ENCODE assay signal across 8 cellular contexts in the genomic region with DNA sequence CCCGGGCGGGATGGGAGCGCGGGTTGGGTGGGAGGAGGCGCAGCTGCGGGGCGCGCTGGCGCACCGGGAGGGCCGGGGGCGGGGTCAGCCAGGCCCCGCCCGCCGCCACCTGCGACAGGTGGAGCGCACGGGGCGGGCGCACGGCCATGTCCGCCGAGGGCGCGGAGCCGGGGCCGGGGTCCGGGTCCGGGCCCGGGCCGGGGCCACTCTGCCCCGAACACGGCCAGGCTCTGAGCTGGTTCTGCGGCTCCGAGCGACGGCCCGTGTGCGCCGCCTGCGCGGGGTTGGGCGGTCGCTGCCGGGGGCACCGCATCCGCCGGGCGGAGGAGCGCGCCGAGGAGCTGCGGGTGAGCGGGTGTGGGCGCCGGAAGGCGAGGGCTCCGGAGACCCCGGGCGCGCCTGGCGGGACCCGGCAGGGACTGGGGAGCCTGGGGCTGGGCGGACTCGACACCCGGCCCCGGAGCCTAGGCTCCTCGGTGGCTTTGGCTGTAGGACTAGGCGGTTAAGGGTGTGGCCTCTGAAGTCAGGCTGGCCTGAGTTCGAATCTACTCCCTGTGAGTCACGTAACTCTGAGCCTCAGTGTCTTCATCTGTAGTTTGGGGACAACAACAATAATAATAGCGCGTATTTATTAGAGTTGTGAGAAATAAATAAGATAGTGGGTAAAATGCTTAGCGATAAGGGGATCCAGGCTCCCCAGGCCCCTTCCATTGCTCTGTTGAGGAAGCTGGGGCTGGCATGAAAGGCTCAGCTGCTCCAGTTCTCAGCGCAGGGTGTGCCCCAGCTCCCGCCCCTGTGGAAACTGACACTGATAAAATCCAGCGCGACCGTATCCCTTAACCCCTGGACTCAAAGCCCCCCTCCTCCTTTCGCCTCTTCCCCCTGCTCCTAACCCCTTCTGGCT. TPM values are rescaled to one million over a fixed set of nuclear protein-coding genes. Genes with fewer than 3 reads are reported as not detected.
DNase-seq lines count a peak whose midpoint lies in the region; ATAC-seq, FAIRE-seq and TF ChIP-seq lines count a peak whose summit lies in the region.

Gene BSPRY (plus strand): TSS at position 108 of the 904 bp plus-strand sequence. CDS start 39 bp downstream, at position 147.

- no peaks in the 10 kb centered on the region for H3K9me1 ChIP-seq in K562 (ENCODE audit: control insufficient read depth, insufficient read depth, low read length)

- CTCF ChIA-PET in K562 (lab: Yijun Ruan, JAX; ENCODE audit: low intra/inter-chr PET ratio) = no interaction called here

- no peaks in the 10 kb centered on the region for H4K20me1 ChIP-seq in OCI-LY3 (ENCODE audit: insufficient read depth, low read length)
- no peaks in the 10 kb centered on the region for H4K20me1 ChIP-seq in K562 (replicated peaks; ENCODE audit: control insufficient read depth, insufficient read depth, low read length)

- in situ Hi-C loops in K562 (cut with MboI) = no loop called here

- H2AFZ ChIP-seq in OCI-LY3 (ENCODE audit: low read depth, low read length) (peak within 1 kb of the TSS; percentile 70), K562 (ENCODE audit: low read depth, low read length) (peak within 1 kb of the TSS; percentile 26)

- H3K4me1 ChIP-seq in ES-I3 (ENCODE audit: insufficient read depth, low read length) (peaks cover 8% of the 10 kb centered on the region), OCI-LY3 (ENCODE audit: low read length) (peaks cover 34% of the 10 kb centered on the region), K562 (replicated peaks in 1 of 2; ENCODE audit: control insufficient read depth in 2 of 2, insufficient read depth in 2 of 2, low read length in 2 of 2) (peaks cover 3 to 10% of the 10 kb centered on the region in 2 experiments; a peak in 3 of 5 replicates)

- POLR2A ChIA-PET in K562 (lab: Yijun Ruan, JAX) = interaction anchor here (0.6 to 2.4 kb wide), 4 partner anchors 9 to 52 kb away, joined by 3 to 12 read pairs (median 4); partner anchors contain the start of genes ALAD and WDR31

- H3K27ac ChIP-seq in OCI-LY3 (ENCODE audit: low read length) = peak within 1 kb of the TSS; percentile 90
- H3K27ac ChIP-seq in K562 (ENCODE audit: extremely low read depth, low read depth, low read length) = no peak within 1 kb of the TSS

- DNase-seq in H7 (peak; percentile 95), K562 (ENCODE audit: extremely low read depth in 1 of 4, low spot score in 3 of 4) (peak in 2 of 4 experiments; percentile 54 to 55), left colon (peak in 1 of 2 donors; percentile 66), islet precursor cell (no peak), T1000 (lab: John Stamatoyannopoulos, UW) (no peak)

- no peak for FAIRE-seq in K562 (lab: Jason Lieb, UNC)

- intact Hi-C loops in K562 (cut with micrococcal nuclease) (no loop called here), left colon (cut with DNase I, micrococcal nuclease) (no loop called here)

- H3K4me1 Mint-ChIP-seq in stimulated activated naive CD8-positive, alpha-beta T cell treated with anti-CD3 and anti-CD28 coated beads, Interleukin-15, Interleukin-2, amounts not matched to agents 100 ng/mL and 50 ng/mL, for 24 hours (ENCODE audit: low read depth) = peaks cover 62% of the 10 kb centered on the region

- no TSS peak for BruUV-seq in K562 (replicated peaks; lab: Mats Ljungman, UMichigan)

- H3K27me3 ChIP-seq in H7 (ENCODE audit: control insufficient read depth, insufficient read depth, low read length) (peaks cover 36% of the 10 kb centered on the region), OCI-LY3 (ENCODE audit: low read depth, low read length) (no peaks in the 10 kb centered on the region), K562 (ENCODE audit: control insufficient read depth in 2 of 2, insufficient read depth in 2 of 2, low read length in 2 of 2) (peaks cover 2 to 4% of the 10 kb centered on the region in 2 experiments; a peak in 2 of 5 replicates)

- H3K4me3 ChIP-seq in H7 (ENCODE audit: insufficient read depth, low read depth, low read length) (peak within 1 kb of the TSS; percentile 66), OCI-LY3 (ENCODE audit: low read length) (peak within 1 kb of the TSS; percentile 90), K562 (peak within 1 kb of the TSS; percentile 29)

- H3K27me3 Mint-ChIP-seq in stimulated activated naive CD8-positive, alpha-beta T cell treated with anti-CD3 and anti-CD28 coated beads, Interleukin-15, Interleukin-2, amounts not matched to agents 100 ng/mL and 50 ng/mL, for 24 hours = peaks cover 16% of the 10 kb centered on the region

- no peak for TF ChIP-seq EP300 in K562 (IDR thresholded peaks at IDR 0.05; ENCODE audit: low read length)

- H3K9me3 Mint-ChIP-seq in stimulated activated naive CD8-positive, alpha-beta T cell treated with anti-CD3 and anti-CD28 coated beads, Interleukin-15, Interleukin-2, amounts not matched to agents 100 ng/mL and 50 ng/mL, for 24 hours = no peaks in the 10 kb centered on the region

- TF ChIP-seq CTCF in OCI-LY3 (IDR thresholded peaks at IDR 0.05; ENCODE audit: low read depth, low read length) (no peak), K562 (IDR thresholded peaks at IDR 0.05 in 2 of 3, conservative IDR thresholded peaks at IDR 0.05 in 1 of 3; ENCODE audit: insufficient read depth in 2 of 3, low read depth in 1 of 3, low read length in 3 of 3) (no peak)

- H3K9ac ChIP-seq in ES-I3 (ENCODE audit: low read depth, low read length) = peak within 1 kb of the TSS; percentile 59; the same call in 1 of the 2 replicates
- peak within 1 kb of the TSS; percentile 83 for H3K9ac ChIP-seq in OCI-LY3 (ENCODE audit: low read length)
- peak within 1 kb of the TSS in 1 of 2 experiments; percentile 73; a peak in 2 of 4 replicates for H3K9ac ChIP-seq in K562 (ENCODE audit: insufficient read depth in 1 of 2, low read depth in 2 of 2, low read length in 2 of 2)

- H3K9me3 ChIP-seq in ES-I3 (ENCODE audit: control insufficient read depth, insufficient read depth, low read length) (no peaks in the 10 kb centered on the region), OCI-LY3 (ENCODE audit: insufficient read depth, low read length) (no peaks in the 10 kb centered on the region), K562 (replicated peaks; ENCODE audit: control insufficient read depth, insufficient read depth, low read depth, low read length) (no peaks in the 10 kb centered on the region)

- peak within 1 kb of the TSS; percentile 88 for H3K4me3 Mint-ChIP-seq in stimulated activated naive CD8-positive, alpha-beta T cell treated with anti-CD3 and anti-CD28 coated beads, Interleukin-15, Interleukin-2, amounts not matched to agents 100 ng/mL and 50 ng/mL, for 24 hours

- no peak for TF ChIP-seq RAD21 in K562 (CRISPR knock-in tag; conservative IDR thresholded peaks at IDR 0.05 in 1 of 2, IDR thresholded peaks at IDR 0.05 in 1 of 2)

- peak; percentile 50 for ATAC-seq in K562
- peak; percentile 71 for ATAC-seq in left colon

- H3K36me3 Mint-ChIP-seq in stimulated activated naive CD8-positive, alpha-beta T cell treated with anti-CD3 and anti-CD28 coated beads, Interleukin-15, Interleukin-2, amounts not matched to agents 100 ng/mL and 50 ng/mL, for 24 hours (ENCODE audit: low read depth) = no peaks in the 10 kb centered on the region

- no peaks in the 10 kb centered on the region for H3K36me3 ChIP-seq in ES-I3 (ENCODE audit: insufficient read depth, low read length)
- no peaks in the 10 kb centered on the region for H3K36me3 ChIP-seq in H7 (replicated peaks; ENCODE audit: control insufficient read depth, insufficient read depth, low read length)
- H3K36me3 ChIP-seq in OCI-LY3 (replicated peaks; ENCODE audit: low read depth, low read length) = no peaks in the 10 kb centered on the region
- H3K36me3 ChIP-seq in K562 (ENCODE audit: control insufficient read depth, insufficient read depth, low read length) = no peaks in the 10 kb centered on the region

- TF ChIP-seq POLR2A in K562 (conservative IDR thresholded peaks at IDR 0.05) = no peak

- H3K27ac Mint-ChIP-seq in stimulated activated naive CD8-positive, alpha-beta T cell treated with anti-CD3 and anti-CD28 coated beads, Interleukin-15, Interleukin-2, amounts not matched to agents 100 ng/mL and 50 ng/mL, for 24 hours = peak within 1 kb of the TSS; percentile 92

- H3K4me2 ChIP-seq in OCI-LY3 (ENCODE audit: low read length) (peak within 1 kb of the TSS; percentile 97), K562 (ENCODE audit: insufficient read depth, low read length) (peak within 1 kb of the TSS; percentile 49; the same call in 1 of the 2 replicates)

- 39% methylated on average over 24 of the region's 80 CpGs for WGBS in K562 (ENCODE audit: insufficient coverage, low coverage, missing lambda C conversion rate)

- H3K79me2 ChIP-seq in OCI-LY3 (ENCODE audit: low read length) = no peaks in the 10 kb centered on the region
- H3K79me2 ChIP-seq in K562 (ENCODE audit: control insufficient read depth, insufficient read depth, low read length) = no peaks in the 10 kb centered on the region

TF ChIP-seq in K562, 482 proteins besides CTCF, POLR2A, EP300 and RAD21 (continues in another document):
- TF ChIP-seq RBBP5 (IDR thresholded peaks at IDR 0.05; ENCODE audit: borderline replicate concordance, insufficient read depth, low read length, poor library complexity, severe bottlenecking) (no peak), JUND (IDR thresholded peaks at IDR 0.05; ENCODE audit: borderline replicate concordance, low read depth, low read length) (0 out of 2 replicates have a peak, but pooled peaks have one; percentile 24), JUND (tag; IDR thresholded peaks at IDR 0.05; ENCODE audit: borderline replicate concordance, low read depth, low read length) (0 out of 3 replicates have a peak, but pooled peaks have one; percentile 18)

RNA-seq across cellular contexts. Expression of gene BSPRY, which starts in this region (rescaled TPM):
- total RNA-seq in H7 (2014; rRNA removed; shearing (Covaris generic)) = 1.5 and 2.3 TPM in 2 replicates
- 0.25 and 0.56 TPM in 2 replicates for total RNA-seq in K562 (2011; cell fraction: chromatin; rRNA removed; ENCODE audit: low replicate concordance)
- 0.17 and 0.53 TPM in 2 replicates for total RNA-seq in K562 (2011; cell fraction: nucleolus; rRNA removed)
- total RNA-seq in K562 (2011; cell fraction: nucleoplasm; rRNA removed) = 0.59 and 0.84 TPM in 2 replicates
- total RNA-seq in K562 (2014; rRNA removed) = 0.16 and 0.18 TPM in 2 replicates
- 0.18 and 0.22 TPM in 2 replicates for total RNA-seq in K562 (2014; rRNA removed; fragmentation: Illumina TruSeq; extraction: Trizol)
- total RNA-seq in K562 (2015; rRNA removed; fragmentation: Illumina TruSeq; extraction: Trizol) = 0.22 and 0.23 TPM in 2 replicates
- total RNA-seq in K562 (2021) = 0.16 and 0.45 TPM in 2 replicates
- polyA plus RNA-seq in K562 (2011; rRNA removed) = 0.46 and 0.67 TPM in 2 replicates
- polyA plus RNA-seq in K562 (2011; cell fraction: cytosol; rRNA removed) = 0.63 and 1.2 TPM in 2 replicates
- polyA plus RNA-seq in K562 (2011; cell fraction: nucleus; rRNA removed) = 0.51 and 0.95 TPM in 2 replicates
- polyA plus RNA-seq in K562 (2012) = 0.30 and 0.64 TPM in 2 replicates
- polyA plus RNA-seq in K562 (2014; fragmentation: Illumina TruSeq; extraction: Trizol) = 0.21 and 0.22 TPM in 2 replicates
- polyA plus RNA-seq in K562 (2014; fragmentation: Nextera tagmentation; extraction: Ambion mirVana) = under 1 TPM; 0.07 TPM
- polyA plus RNA-seq in K562 (2014; rRNA removed) = 0.17 and 0.34 TPM in 2 replicates
- 0.30 and 0.88 TPM in 2 replicates for polyA minus RNA-seq in K562 (2011; rRNA and poly(A)+ RNA removed)
- 0.55 TPM in 1 of 2 replicates, not detected in the other for polyA minus RNA-seq in K562 (2011; cell fraction: cytosol; rRNA and poly(A)+ RNA removed)
- 0.27 and 0.33 TPM in 2 replicates for polyA minus RNA-seq in K562 (2011; cell fraction: nucleus; rRNA and poly(A)+ RNA removed)
- total RNA-seq in left colon = 10 to 100 TPM; 32.6 to 39.9 TPM

Comparison
In these comparisons a context has a peak if more than half of its experiments do, and no peak if none do; other contexts are left out.
1. RNA of gene BSPRY (total RNA-seq): 32.6 to 39.9 TPM in left colon; 1.5 to 2.3 TPM in H7 and 0.16 to 0.84 TPM in K562; every median in the first group is over 10 times any median in the second.
2. H3K4me3 ChIP-seq: peak in every context shown above with its lines; median percentile 90 in OCI-LY3; 66 in H7; 29 in K562.